In the genomic region with DNA sequence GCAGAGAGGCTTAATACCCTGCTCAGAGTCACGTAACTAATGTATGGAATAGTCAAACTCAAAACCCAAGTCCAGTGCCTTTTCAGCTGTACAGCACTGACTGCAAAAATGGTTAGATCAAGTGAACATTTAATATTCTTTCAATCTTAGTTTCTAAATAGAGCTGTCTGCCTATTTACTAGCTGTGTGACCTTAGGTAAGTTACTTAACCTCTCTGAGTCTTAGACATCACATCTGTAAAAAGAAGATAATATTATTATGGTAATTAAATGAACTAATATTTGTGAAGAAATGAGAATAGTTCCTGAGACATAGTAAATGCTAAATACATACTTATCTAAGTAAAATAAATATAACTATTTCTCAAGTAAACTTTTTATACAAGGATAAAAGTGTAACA, we compare ENCODE assay signal across 11 cellular contexts.
"Had no signal": no experiment of that assay in that cellular context is flagged by ENCODE, and none has a peak within 500 bp of the region (broad histone marks: within the 10 kb centered on the region; RNA-seq: fewer than 3 reads in every experiment).

No MANE protein-coding gene starts in this region.

- H3K27ac ChIP-seq: GM23248 had no signal

- H3K4me1 ChIP-seq: HAP-1 had no signal

- H2AFZ ChIP-seq: GM23248, GM23338 had no signal

- DNase-seq: GM23248, GOT3, H7, H9, HCEC 1CT, HFFc6 had no signal

- H3K36me3 ChIP-seq: HAP-1 had no signal

- H3K9me3 ChIP-seq: HAP-1 had no signal

- H3K4me3 ChIP-seq: GM23248, GM23338, HAP-1 had no signal

- ATAC-seq: GM23338, HCT116 had no signal

- H3K9ac ChIP-seq: GM23248 had no signal

- FAIRE-seq: H1, H54 had no signal

- H3K4me2 ChIP-seq: GM23338 had no signal
